Comparison of ENCODE assay signal across 1 cellular context in genomic region chr15:89367485-89368451, GRCh38.
TF ChIP-seq lines count a peak whose summit lies in the region.

No MANE protein-coding gene starts in this region.

TF ChIP-seq in IMR-90, 13 proteins besides CTCF, POLR2A, EP300 and RAD21 (continued from another document):
- no peak for TF ChIP-seq ELK1 (IDR thresholded peaks at IDR 0.05; ENCODE audit: borderline replicate concordance, low read depth, low read length)
- TF ChIP-seq USF2 (IDR thresholded peaks at IDR 0.05; ENCODE audit: low read depth, low read length), result no peak
- TF ChIP-seq CEBPB (IDR thresholded peaks at IDR 0.05; ENCODE audit: low read depth, low read length), result no peak
- TF ChIP-seq RFX5 (IDR thresholded peaks at IDR 0.05; ENCODE audit: low read depth, low read length), result no peak
- no peak for TF ChIP-seq MAFK (IDR thresholded peaks at IDR 0.05; ENCODE audit: low read depth, low read length)
- no peak for TF ChIP-seq RCOR1 (IDR thresholded peaks at IDR 0.05; ENCODE audit: insufficient replicate concordance, low read length)
- no peak for TF ChIP-seq BHLHE40 (IDR thresholded peaks at IDR 0.05; ENCODE audit: low read depth, low read length)
